6 cellular contexts compared by ENCODE assay signal in genomic region chr13:101792189-101792588, GRCh38.
"Had no signal": no experiment of that assay in that cellular context is flagged by ENCODE, and none has a peak within 500 bp of the region (broad histone marks: within the 10 kb centered on the region; RNA-seq: fewer than 3 reads in every experiment).

No MANE protein-coding gene starts in this region.

- H3K27ac ChIP-seq: HL-60 had no signal

- DNase-seq: IMR-90, KBM-7 had no signal

- FAIRE-seq: HepG2, HTR-8/SVneo, K562 had no signal

- H3K4me3 ChIP-seq: K562 had no signal
